15 cellular contexts compared by ENCODE assay signal in genomic region chr1:209045326-209046057, GRCh38.
DNase-seq lines count a peak whose midpoint lies in the region; TF ChIP-seq lines count a peak whose summit lies in the region.
"Had no signal": no experiment of that assay in that cellular context is flagged by ENCODE, and none has a peak within 500 bp of the region (broad histone marks: within the 10 kb centered on the region; RNA-seq: fewer than 3 reads in every experiment).

No MANE protein-coding gene starts in this region.

- no peak for TF ChIP-seq CTCF in astrocyte of the spinal cord (IDR thresholded peaks at IDR 0.05; ENCODE audit: low read depth, low read length)
- no peak for TF ChIP-seq CTCF in Peyer's patch (IDR thresholded peaks at IDR 0.05)

- in situ Hi-C loops in astrocyte of the spinal cord (cut with HindIII; ENCODE audit: low sequenced_read_pairs), result no loop called here

- intact Hi-C loops in activated CD4-positive, alpha-beta T cell treated with anti-CD3 and anti-CD28 coated beads, Interleukin-2, amount 10 ng/mL, durations not matched to agents 24 days and 14 days (cut with micrococcal nuclease), result no loop called here

- TF ChIP-seq POLR2A in Peyer's patch (IDR thresholded peaks at IDR 0.05), result no peak

- no peaks in the 10 kb centered on the region for H3K27me3 ChIP-seq in Peyer's patch
- H3K27me3 ChIP-seq: sigmoid colon had no signal

- H3K9me3 Mint-ChIP-seq in activated CD4-positive, alpha-beta T cell treated with anti-CD3 and anti-CD28 coated beads, Interleukin-2, amount 10 ng/mL, durations not matched to agents 24 days and 14 days, result no peaks in the 10 kb centered on the region

- H3K4me1 ChIP-seq in Peyer's patch, result no peaks in the 10 kb centered on the region
- H3K4me1 ChIP-seq: sigmoid colon had no signal

- no peaks in the 10 kb centered on the region for H3K4me1 Mint-ChIP-seq in activated CD4-positive, alpha-beta T cell treated with anti-CD3 and anti-CD28 coated beads, Interleukin-2, amount 10 ng/mL, durations not matched to agents 24 days and 14 days
- H3K4me1 Mint-ChIP-seq: natural killer cell had no signal

- H3K36me3 Mint-ChIP-seq in activated CD4-positive, alpha-beta T cell treated with anti-CD3 and anti-CD28 coated beads, Interleukin-2, amount 10 ng/mL, durations not matched to agents 24 days and 14 days (ENCODE audit: low read depth), result no peaks in the 10 kb centered on the region
- H3K36me3 Mint-ChIP-seq: natural killer cell had no signal

- H3K9me3 ChIP-seq in Peyer's patch, result no peaks in the 10 kb centered on the region
- H3K9me3 ChIP-seq: sigmoid colon had no signal

- H3K4me3 ChIP-seq in astrocyte of the spinal cord (ENCODE audit: low read depth, low read length), result no peak overlapping the region
- no peak overlapping the region for H3K4me3 ChIP-seq in Peyer's patch
- H3K4me3 ChIP-seq: sigmoid colon had no signal

- H3K27ac Mint-ChIP-seq in activated CD4-positive, alpha-beta T cell treated with anti-CD3 and anti-CD28 coated beads, Interleukin-2, amount 10 ng/mL, durations not matched to agents 24 days and 14 days, result no peak overlapping the region
- H3K27ac Mint-ChIP-seq: natural killer cell; stimulated activated naive CD8-positive, alpha-beta T cell treated with anti-CD3 and anti-CD28 coated beads, Interleukin-15, Interleukin-2, amounts not matched to agents 100 ng/mL and 50 ng/mL, for 24 hours had no signal

- H3K27ac ChIP-seq in Peyer's patch, result no peak overlapping the region
- H3K27ac ChIP-seq: C4-2B, sigmoid colon had no signal

- DNase-seq in EH (ENCODE audit: low read depth) (peak; percentile 45), NCI-H2029 treated with DMSO at 0.1 percent for 48 hours (lab: John Stamatoyannopoulos, UW) (peak; percentile 51), astrocyte of the spinal cord (ENCODE audit: low read depth, low spot score) (peak; percentile 31), myocyte (ENCODE audit: low read depth) (peak; percentile 26), NCI-H1105 treated with DMSO at 0.1 percent for 48 hours (lab: John Stamatoyannopoulos, UW) (no peak), epidermal melanocyte (ENCODE audit: insufficient read length, low spot score) (no peak), Peyer's patch (no peak)
- DNase-seq in activated CD4-positive, alpha-beta T cell treated with anti-CD3 and anti-CD28 coated beads, Interleukin-2, amount 10 ng/mL, durations not matched to agents 24 days and 14 days, result no peak
- DNase-seq: activated naive CD4-positive, alpha-beta T cell treated with anti-CD3 and anti-CD28 coated beads, Interleukin-2, amount 50 U/mL, for 16 hours; natural killer cell; NCI-H345; Right ventricle myocardium superior; sigmoid colon had no signal

- no peak overlapping the region for H3K4me3 Mint-ChIP-seq in activated CD4-positive, alpha-beta T cell treated with anti-CD3 and anti-CD28 coated beads, Interleukin-2, amount 10 ng/mL, durations not matched to agents 24 days and 14 days
- H3K4me3 Mint-ChIP-seq: natural killer cell; stimulated activated naive CD8-positive, alpha-beta T cell treated with anti-CD3 and anti-CD28 coated beads, Interleukin-15, Interleukin-2, amounts not matched to agents 100 ng/mL and 50 ng/mL, for 24 hours had no signal

- no peaks in the 10 kb centered on the region for H3K36me3 ChIP-seq in Peyer's patch
- H3K36me3 ChIP-seq: sigmoid colon had no signal

- no peaks in the 10 kb centered on the region for H3K27me3 Mint-ChIP-seq in activated CD4-positive, alpha-beta T cell treated with anti-CD3 and anti-CD28 coated beads, Interleukin-2, amount 10 ng/mL, durations not matched to agents 24 days and 14 days

Comparison
In these comparisons a context has a peak if more than half of its experiments do, and no peak if none do; other contexts are left out.
1. DNase-seq: peak in EH (single experiment), NCI-H2029 treated with DMSO at 0.1 percent for 48 hours (single experiment), astrocyte of the spinal cord (single experiment) and myocyte (single experiment); none in NCI-H1105 treated with DMSO at 0.1 percent for 48 hours (single experiment), activated CD4-positive, alpha-beta T cell treated with anti-CD3 and anti-CD28 coated beads, Interleukin-2, amount 10 ng/mL, durations not matched to agents 24 days and 14 days (single experiment), epidermal melanocyte (single experiment) and Peyer's patch (0 of 3).